Comparison of ENCODE assay signal across 16 cellular contexts in the genomic region with DNA sequence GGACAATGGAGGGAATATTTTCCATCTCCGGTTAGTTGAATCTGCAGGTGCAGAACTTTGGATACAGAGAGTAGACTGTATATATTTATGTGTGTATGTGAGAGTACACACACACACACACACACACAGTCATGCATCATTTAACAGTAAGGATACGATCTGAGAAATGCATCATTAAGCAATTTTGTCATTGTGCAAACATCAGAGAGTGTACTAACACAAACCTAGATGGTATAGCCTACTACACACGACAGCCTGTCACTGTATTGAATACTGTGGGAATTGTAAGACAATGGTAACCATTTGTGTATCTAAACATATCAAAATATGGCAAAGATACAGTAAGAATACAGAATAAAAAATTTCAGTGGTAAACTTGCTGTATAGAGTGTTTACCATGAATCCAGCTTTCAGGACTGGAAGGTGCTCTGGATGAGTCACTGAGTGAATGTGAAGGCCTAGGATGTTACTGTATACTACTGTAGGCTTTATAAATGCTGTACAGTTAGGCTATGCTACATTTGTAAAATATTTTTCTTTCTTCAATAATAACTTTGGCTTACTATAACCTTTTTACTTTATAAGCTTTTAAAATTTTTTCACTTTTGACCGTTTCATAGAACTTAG.
A peak's percentile ranks its signal among the peaks of the same experiment; 100 is the strongest.
DNase-seq lines count a peak whose midpoint lies in the region; ATAC-seq and TF ChIP-seq lines count a peak whose summit lies in the region.
"Had no signal": no experiment of that assay in that cellular context is flagged by ENCODE, and none has a peak within 500 bp of the region (broad histone marks: within the 10 kb centered on the region; RNA-seq: fewer than 3 reads in every experiment).

No MANE protein-coding gene starts in this region.

- H3K9me3 ChIP-seq in lower lobe of right lung, result no peaks in the 10 kb centered on the region
- H3K9me3 ChIP-seq: gastrocnemius medialis had no signal

- H3K4me1 ChIP-seq in foreskin keratinocyte (peaks cover 15% of the 10 kb centered on the region), lower lobe of right lung (peaks cover 7% of the 10 kb centered on the region)

- DNase-seq in Caki2 (ENCODE audit: low read depth) (peak; percentile 46), HL-60 (ENCODE audit: low read depth in 1 of 2, low spot score in 1 of 2) (peak; percentile 36 to 60), NCI-H774 (lab: John Stamatoyannopoulos, UW) (peak; percentile 34), foreskin keratinocyte (peak in 1 of 2 donors; percentile 39), endothelial cell (ENCODE audit: low spot score) (no peak), lower lobe of right lung (no peak), putamen (ENCODE audit: low spot score) (no peak), OCI-M2 (lab: John Stamatoyannopoulos, UW; ENCODE audit: unreplicated experiment) (no peak)
- DNase-seq: activated CD4-positive, alpha-beta T cell treated with anti-CD3 and anti-CD28 coated beads, Interleukin-2, amount 50 U/mL, for 1 hour; activated naive CD4-positive, alpha-beta T cell treated with anti-CD3 and anti-CD28 coated beads for 36 hours; gastrocnemius medialis; GDM1; occipital lobe; RPMI8226; stimulated activated CD4-positive, alpha-beta T cell treated with anti-CD3 and anti-CD28 coated beads, Interleukin-2, amount 100 ng/mL, for 24 hours had no signal

- H3K4me1 Mint-ChIP-seq in endothelial cell (ENCODE audit: unreplicated experiment), result peaks cover 4% of the 10 kb centered on the region

- no peaks in the 10 kb centered on the region for H3K9me3 Mint-ChIP-seq in endothelial cell (ENCODE audit: unreplicated experiment)
- H3K9me3 Mint-ChIP-seq: activated naive CD4-positive, alpha-beta T cell treated with anti-CD3 and anti-CD28 coated beads for 36 hours had no signal

- intact Hi-C loops in lower lobe of right lung (cut with DNase I), result no loop called here

- no peaks in the 10 kb centered on the region for H3K27me3 ChIP-seq in HL-60 (ENCODE audit: insufficient read depth, poor library complexity, severe bottlenecking)
- no peaks in the 10 kb centered on the region for H3K27me3 ChIP-seq in foreskin keratinocyte
- H3K27me3 ChIP-seq in lower lobe of right lung (ENCODE audit: low read depth), result no peaks in the 10 kb centered on the region
- H3K27me3 ChIP-seq: gastrocnemius medialis had no signal

- TF ChIP-seq CTCF in HL-60 (IDR thresholded peaks at IDR 0.05; ENCODE audit: insufficient read depth, low read length) (no peak), foreskin keratinocyte (conservative IDR thresholded peaks at IDR 0.05) (no peak), endothelial cell (IDR thresholded peaks at IDR 0.05; ENCODE audit: unreplicated experiment) (no peak), lower lobe of right lung (IDR thresholded peaks at IDR 0.05) (no peak)

- no peak overlapping the region for H3K4me3 Mint-ChIP-seq in endothelial cell (ENCODE audit: unreplicated experiment)
- H3K4me3 Mint-ChIP-seq: activated naive CD4-positive, alpha-beta T cell treated with anti-CD3 and anti-CD28 coated beads for 36 hours had no signal

- H3K36me3 ChIP-seq in lower lobe of right lung, result no peaks in the 10 kb centered on the region
- H3K36me3 ChIP-seq: gastrocnemius medialis had no signal

- in situ Hi-C loops in Caki2 (cut with HindIII; ENCODE audit: low pct_unique_long_range_greater_than_20kb, low sequenced_read_pairs), result no loop called here

- no peak overlapping the region for H3K27ac Mint-ChIP-seq in endothelial cell (ENCODE audit: unreplicated experiment)
- H3K27ac Mint-ChIP-seq: activated naive CD4-positive, alpha-beta T cell treated with anti-CD3 and anti-CD28 coated beads for 36 hours had no signal

- H3K4me3 ChIP-seq in HL-60 (replicated peaks; ENCODE audit: insufficient read depth, low read length) (no peak overlapping the region), lower lobe of right lung (no peak overlapping the region)
- H3K4me3 ChIP-seq: gastrocnemius medialis, GM12878 had no signal

- ATAC-seq in foreskin keratinocyte (peak; percentile 35), lower lobe of right lung (no peak)
- ATAC-seq: gastrocnemius medialis, GM12878 had no signal

- H3K27ac ChIP-seq in HL-60 (replicated peaks) (peak overlapping the region; percentile 71), foreskin keratinocyte (no peak overlapping the region), lower lobe of right lung (no peak overlapping the region)
- H3K27ac ChIP-seq: gastrocnemius medialis had no signal

- H3K36me3 Mint-ChIP-seq in endothelial cell (ENCODE audit: low read depth, unreplicated experiment), result no peaks in the 10 kb centered on the region

- no peaks in the 10 kb centered on the region for H3K27me3 Mint-ChIP-seq in endothelial cell (ENCODE audit: unreplicated experiment)

Comparison
In these comparisons a context has a peak if more than half of its experiments do, and no peak if none do; other contexts are left out.
1. DNase-seq: peak in Caki2 (single experiment), HL-60 (2 of 2) and NCI-H774 (single experiment); none in endothelial cell (single experiment), lower lobe of right lung (single experiment), putamen (single experiment) and OCI-M2 (single experiment).